1 cellular context compared by ENCODE assay signal in the genomic region with DNA sequence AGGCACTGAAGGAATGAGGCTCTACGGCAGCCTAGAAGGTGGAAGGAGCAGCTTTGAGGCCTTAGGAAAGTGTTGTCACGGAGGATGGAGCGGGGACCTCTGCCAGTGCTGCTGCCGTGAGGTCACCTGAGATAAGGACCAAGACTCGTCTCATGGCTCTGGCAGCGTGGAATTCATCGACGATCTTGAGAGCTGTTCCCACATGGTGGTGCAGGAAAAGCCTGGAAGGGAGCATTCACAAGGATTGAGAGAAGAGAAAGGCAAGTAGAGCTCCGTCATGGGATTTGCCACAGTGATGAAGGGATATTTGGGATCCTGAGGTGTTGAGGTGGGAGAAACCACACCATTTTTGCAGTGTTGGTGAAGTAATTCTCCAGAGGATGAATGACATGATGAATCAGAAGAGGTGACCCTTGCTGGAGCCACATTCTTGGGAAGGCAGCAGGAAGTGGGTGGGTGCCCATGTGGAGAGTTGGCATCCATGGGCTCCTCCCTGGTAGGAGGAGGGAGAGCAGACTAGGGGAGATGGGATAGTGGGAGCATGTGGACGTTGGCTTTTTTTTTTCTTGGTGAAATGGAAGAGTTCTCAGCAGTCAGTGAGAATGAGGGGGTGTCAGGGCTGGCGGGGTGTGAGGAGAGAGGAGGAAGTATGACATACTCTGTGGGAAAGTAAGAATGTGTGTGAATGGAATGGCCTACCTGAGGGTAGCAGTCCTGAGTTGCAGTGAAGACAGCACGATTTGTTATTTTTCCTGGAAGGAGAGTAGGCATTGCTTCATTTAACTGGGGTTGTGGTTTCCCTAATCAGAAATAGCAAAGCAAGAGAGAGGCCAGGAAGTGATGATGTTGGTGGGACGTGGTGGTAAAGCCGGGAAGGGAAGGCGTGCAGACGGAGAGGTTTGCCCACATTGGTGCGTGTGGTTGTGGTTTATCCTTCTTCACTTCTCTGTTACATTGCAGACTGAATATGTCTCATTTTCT.
TF ChIP-seq lines count a peak whose summit lies in the region.

No MANE protein-coding gene starts in this region.

TF ChIP-seq in IMR-90, 13 proteins besides CTCF, POLR2A, EP300 and RAD21:
- TF ChIP-seq CEBPB (IDR thresholded peaks at IDR 0.05; ENCODE audit: low read depth, low read length) (peak; percentile 16; the same call in 1 of the 2 replicates), RFX5 (IDR thresholded peaks at IDR 0.05; ENCODE audit: low read depth, low read length) (no peak), ELK1 (IDR thresholded peaks at IDR 0.05; ENCODE audit: borderline replicate concordance, low read depth, low read length) (no peak)
TF ChIP-seq in IMR-90: peak in this region for 1.
